Comparison of ENCODE assay signal across 9 cellular contexts in the genomic region with DNA sequence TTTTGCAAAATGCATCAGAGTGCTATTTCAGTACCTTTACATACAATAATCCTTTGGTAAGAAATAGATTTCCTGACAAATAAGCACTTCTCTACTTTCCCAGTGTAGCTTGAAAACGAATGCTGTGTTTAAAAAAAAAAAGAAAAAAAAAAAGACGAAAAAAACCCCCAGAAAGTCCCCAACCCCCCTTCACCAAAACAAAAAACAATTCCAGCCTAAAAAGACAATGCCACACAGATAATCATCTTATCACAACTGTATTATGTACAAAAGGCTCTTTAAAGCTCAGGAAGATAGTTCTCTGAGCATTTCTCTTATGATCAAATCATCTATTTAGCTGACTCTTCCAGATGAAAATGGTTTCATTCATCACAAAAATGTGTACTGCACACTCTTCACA. TPM values are rescaled to one million over a fixed set of nuclear protein-coding genes. Genes with fewer than 3 reads are reported as not detected.
DNase-seq lines count a peak whose midpoint lies in the region; ATAC-seq, FAIRE-seq and TF ChIP-seq lines count a peak whose summit lies in the region.
"Had no signal": no experiment of that assay in that cellular context is flagged by ENCODE, and none has a peak within 500 bp of the region (broad histone marks: within the 10 kb centered on the region; RNA-seq: fewer than 3 reads in every experiment).

No MANE protein-coding gene starts in this region.

- H3K36me3 ChIP-seq in kidney (ENCODE audit: control insufficient read depth in 1 of 2, insufficient read depth in 2 of 2, low read length in 2 of 2) (peaks cover 0 to 3% of the 10 kb centered on the region in 2 donors), stomach smooth muscle (ENCODE audit: control insufficient read depth in 2 of 2, insufficient read depth in 2 of 2, low read length in 2 of 2) (no peaks in the 10 kb centered on the region)

- TF ChIP-seq CTCF in astrocyte of the cerebellum (IDR thresholded peaks at IDR 0.05; ENCODE audit: low read depth, low read length, missing control alignments) (no peak), kidney (IDR thresholded peaks at IDR 0.05; ENCODE audit: borderline replicate concordance, extremely low read depth, insufficient read depth) (no peak)

- FAIRE-seq in kidney (lab: Jason Lieb, UNC), result no peak
- FAIRE-seq: A204.1 had no signal

- no peak for DNase-seq in T-helper 2 cell treated with Interferon-gamma antibody and Interleukin-4, amounts not matched to agents 5 μg/mL and 100 μg/mL, for 36 hours (ENCODE audit: low spot score)
- no peak for DNase-seq in T-helper 2 cell
- DNase-seq in astrocyte of the cerebellum (ENCODE audit: low read depth), result no peak
- no peak for DNase-seq in kidney
- DNase-seq in UCSD-AML1 (lab: John Stamatoyannopoulos, UW; ENCODE audit: unreplicated experiment), result no peak
- DNase-seq in sciatic nerve (ENCODE audit: low spot score), result no peak
- DNase-seq in T-helper 9 cell, result no peak

- ATAC-seq in sciatic nerve, result no peak

- H3K4me3 Mint-ChIP-seq in T-helper 2 cell treated with Interferon-gamma antibody and Interleukin-4, amounts not matched to agents 5 μg/mL and 100 μg/mL, for 36 hours, result peak overlapping the region; percentile 82

- peaks cover 18% of the 10 kb centered on the region for H3K4me1 Mint-ChIP-seq in T-helper 2 cell treated with Interferon-gamma antibody and Interleukin-4, amounts not matched to agents 5 μg/mL and 100 μg/mL, for 36 hours (ENCODE audit: low read depth)

- in situ Hi-C loops in astrocyte of the cerebellum (cut with HindIII; ENCODE audit: low sequenced_read_pairs), result no loop called here

- H3K4me1 ChIP-seq in kidney (ENCODE audit: control insufficient read depth in 1 of 2, insufficient read depth in 1 of 2, low read depth in 1 of 2, low read length in 2 of 2), result peaks cover 7 to 10% of the 10 kb centered on the region in 2 donors
- H3K4me1 ChIP-seq in stomach smooth muscle (ENCODE audit: control insufficient read depth, insufficient read depth, low read length), result peaks cover 17% of the 10 kb centered on the region

- H3K27me3 ChIP-seq in stomach smooth muscle (ENCODE audit: control insufficient read depth in 1 of 2, insufficient read depth in 2 of 2, low read length in 2 of 2), result no peaks in the 10 kb centered on the region

- intact Hi-C loops in kidney (cut with DNase I) (no loop called here), sciatic nerve (cut with DNase I) (no loop called here)

- H3K4me3 ChIP-seq in astrocyte of the cerebellum (ENCODE audit: low read depth, low read length) (peak overlapping the region; percentile 94), kidney (ENCODE audit: low read length in 2 of 2) (peak overlapping the region; percentile 97 to 99), stomach smooth muscle (ENCODE audit: low read length in 2 of 2) (peak overlapping the region; percentile 99 to 100)

- H3K27ac Mint-ChIP-seq in T-helper 2 cell treated with Interferon-gamma antibody and Interleukin-4, amounts not matched to agents 5 μg/mL and 100 μg/mL, for 36 hours, result no peak overlapping the region

- no peaks in the 10 kb centered on the region for H3K9me3 Mint-ChIP-seq in T-helper 2 cell treated with Interferon-gamma antibody and Interleukin-4, amounts not matched to agents 5 μg/mL and 100 μg/mL, for 36 hours

- H3K27ac ChIP-seq in kidney (ENCODE audit: low read depth in 2 of 2, low read length in 2 of 2) (peak overlapping the region; percentile 96 to 97), stomach smooth muscle (ENCODE audit: low read length) (peak overlapping the region; percentile 98)

- no peaks in the 10 kb centered on the region for H3K36me3 Mint-ChIP-seq in T-helper 2 cell treated with Interferon-gamma antibody and Interleukin-4, amounts not matched to agents 5 μg/mL and 100 μg/mL, for 36 hours (ENCODE audit: low read depth)

- H3K9me3 ChIP-seq in kidney (ENCODE audit: control insufficient read depth in 1 of 2, low read length in 2 of 2) (no peaks in the 10 kb centered on the region), stomach smooth muscle (ENCODE audit: control insufficient read depth in 2 of 2, low read length in 2 of 2) (no peaks in the 10 kb centered on the region)

- peak overlapping the region in 1 of 2 donors; percentile 91 for H3K9ac ChIP-seq in kidney (ENCODE audit: low read length in 2 of 2)
- H3K9ac ChIP-seq in stomach smooth muscle (ENCODE audit: low read length in 2 of 2), result peak overlapping the region; percentile 97 to 99

- H3K27me3 Mint-ChIP-seq in T-helper 2 cell treated with Interferon-gamma antibody and Interleukin-4, amounts not matched to agents 5 μg/mL and 100 μg/mL, for 36 hours (ENCODE audit: low read depth), result peaks cover 66% of the 10 kb centered on the region

RNA-seq across cellular contexts. Expression of a gene that starts 1.6 kb away (rescaled TPM):
- 78.2 TPM for total RNA-seq in kidney
- 46.2 TPM for polyA plus RNA-seq in kidney (ENCODE audit: insufficient read depth, low read depth, low replicate concordance)
- total RNA-seq in sciatic nerve, result 210 TPM
